8 cellular contexts compared by ENCODE assay signal in genomic region chr19:35756373-35757230, GRCh38. TPM values are rescaled to one million over a fixed set of nuclear protein-coding genes. Genes with fewer than 3 reads are reported as not detected.
DNase-seq lines count a peak whose midpoint lies in the region; ATAC-seq and TF ChIP-seq lines count a peak whose summit lies in the region.

TSS of gene HSPB6 (minus strand) at chr19:35757029. CDS start at chr19:35757008, 21 bp downstream.

- POLR2A ChIA-PET in Panc1 (lab: Charles Lee) = no interaction called here

- no TSS peak for BruUV-seq in Calu3 (replicated peaks; lab: Mats Ljungman, UMichigan)
- no TSS peak for BruUV-seq in Panc1 (replicated peaks; lab: Mats Ljungman, UMichigan)

- intact Hi-C loops in Calu3 (cut with micrococcal nuclease; ENCODE audit: unreplicated experiment) (no loop called here), Panc1 (cut with micrococcal nuclease; ENCODE audit: unreplicated experiment) (no loop called here), natural killer cell (cut with micrococcal nuclease) (loop anchor here (5.0 kb wide), 1 partner anchor 114 kb away; the partner anchor contains the start of gene ETV2)

- no peak for TF ChIP-seq POLR2A in erythroblast (IDR thresholded peaks at IDR 0.05; ENCODE audit: low read length)

- H3K4me3 ChIP-seq in Panc1 (ENCODE audit: low read depth in 2 of 2, low read length in 2 of 2) = peak within 1 kb of the TSS; percentile 95 to 99

- no peaks in the 10 kb centered on the region for H3K36me3 ChIP-seq in Panc1 (ENCODE audit: control insufficient read depth, insufficient read depth, low read length)

- H3K27me3 ChIP-seq in Panc1 (ENCODE audit: control insufficient read depth, insufficient read depth, low read length) = no peaks in the 10 kb centered on the region

- H3K36me3 Mint-ChIP-seq in Calu3 (ENCODE audit: insufficient read depth, unreplicated experiment) (peaks cover 65% of the 10 kb centered on the region), natural killer cell (no peaks in the 10 kb centered on the region)

- in situ Hi-C loops in Panc1 (cut with HindIII; ENCODE audit: low pct_unique_long_range_greater_than_20kb, low sequenced_read_pairs) = no loop called here

- H3K27me3 Mint-ChIP-seq in Calu3 (ENCODE audit: unreplicated experiment) (no peaks in the 10 kb centered on the region), natural killer cell (ENCODE audit: low read depth in 2 of 2) (peaks cover 0 to 18% of the 10 kb centered on the region in 2 donors)

- DNase-seq in Calu3 (no peak), Panc1 (ENCODE audit: low read depth, low spot score) (no peak), erythroblast (lab: John Stamatoyannopoulos, UW) (peak; percentile 54 to 61), natural killer cell (no peak), NCI-H510A treated with DMSO at 0.1 percent for 48 hours (lab: John Stamatoyannopoulos, UW) (no peak)
- no peak for DNase-seq in stimulated activated CD4-positive, alpha-beta T cell treated with anti-CD3 and anti-CD28 coated beads, Interleukin-12 subunit alpha, Interleukin-12 subunit beta, amount 100 ng/mL, for 4 hours

- no peaks in the 10 kb centered on the region for H3K9me3 ChIP-seq in Panc1 (ENCODE audit: control insufficient read depth, insufficient read depth, low read depth, low read length)

- H3K4me3 Mint-ChIP-seq in Calu3 (ENCODE audit: low read depth, unreplicated experiment) (peak within 1 kb of the TSS; percentile 99), natural killer cell (peak within 1 kb of the TSS; percentile 98)

- peak within 1 kb of the TSS; percentile 100 for H3K27ac Mint-ChIP-seq in Calu3 (ENCODE audit: unreplicated experiment)
- peak within 1 kb of the TSS; percentile 93 to 97 for H3K27ac Mint-ChIP-seq in natural killer cell

- peak within 1 kb of the TSS; percentile 100 for H3K27ac ChIP-seq in Panc1 (ENCODE audit: low read length)

- H3K4me1 Mint-ChIP-seq in Calu3 (ENCODE audit: low read depth, unreplicated experiment) (peaks cover 11% of the 10 kb centered on the region), natural killer cell (peaks cover 29 to 40% of the 10 kb centered on the region in 2 donors)

- ATAC-seq in Panc1 (no peak), natural killer cell (no peak), HG03354 (IDR thresholded peaks at IDR 0.05; ENCODE audit: poor library complexity, severe bottlenecking, unreplicated experiment) (no peak), HG03135 (IDR thresholded peaks at IDR 0.05; ENCODE audit: unreplicated experiment) (no peak)

- CTCF ChIA-PET in Calu3 (lab: Charles Lee) (no interaction called here), Panc1 (lab: Charles Lee) (no interaction called here)

- TF ChIP-seq CTCF in Calu3 (IDR thresholded peaks at IDR 0.05; ENCODE audit: unreplicated experiment) (no peak), Panc1 (IDR thresholded peaks at IDR 0.05) (no peak), natural killer cell (IDR thresholded peaks at IDR 0.05) (no peak)

- peaks cover 16% of the 10 kb centered on the region for H3K4me1 ChIP-seq in Panc1 (ENCODE audit: control insufficient read depth, insufficient read depth, low read length)

- H3K9me3 Mint-ChIP-seq in Calu3 (ENCODE audit: low read depth, unreplicated experiment) = no peaks in the 10 kb centered on the region
- no peaks in the 10 kb centered on the region for H3K9me3 Mint-ChIP-seq in natural killer cell

RNA-seq across cellular contexts. Expression of gene HSPB6, which starts in this region (rescaled TPM):
- 0.71 and 0.93 TPM in 2 replicates for total RNA-seq in Calu3 (2022)
- total RNA-seq in Panc1 (2021; ENCODE audit: unreplicated experiment) = 0.87 TPM
- 1.0 TPM for polyA plus RNA-seq in Panc1 (2012; ENCODE audit: insufficient read length)
- total RNA-seq in natural killer cell = not detected

Comparison
In these comparisons a context has a peak if more than half of its experiments do, and no peak if none do; other contexts are left out.
1. DNase-seq: peak in erythroblast (2 of 2); none in Calu3 (single experiment), Panc1 (single experiment), natural killer cell (single experiment), NCI-H510A treated with DMSO at 0.1 percent for 48 hours (single experiment) and stimulated activated CD4-positive, alpha-beta T cell treated with anti-CD3 and anti-CD28 coated beads, Interleukin-12 subunit alpha, Interleukin-12 subunit beta, amount 100 ng/mL, for 4 hours (single experiment).